In genomic region chr3:11306815-11307589, GRCh38 we compare ENCODE assay signal across 8 cellular contexts. TPM values are rescaled to one million over a fixed set of nuclear protein-coding genes. Genes with fewer than 3 reads are reported as not detected.
DNase-seq lines count a peak whose midpoint lies in the region; ATAC-seq, FAIRE-seq and TF ChIP-seq lines count a peak whose summit lies in the region.

No MANE protein-coding gene starts in this region.

- H3K36me3 Mint-ChIP-seq in activated T-cell treated with anti-CD3 and anti-CD28 coated beads, Interleukin-2, amount 50 U/mL, for 4 hours (ENCODE audit: insufficient read depth) = peaks cover 64% of the 10 kb centered on the region

- peaks cover 25% of the 10 kb centered on the region for H3K4me1 Mint-ChIP-seq in activated T-cell treated with anti-CD3 and anti-CD28 coated beads, Interleukin-2, amount 50 U/mL, for 4 hours (ENCODE audit: low read depth)

- H3K4me3 Mint-ChIP-seq in activated T-cell treated with anti-CD3 and anti-CD28 coated beads, Interleukin-2, amount 50 U/mL, for 4 hours = no peak overlapping the region

- intact Hi-C loops in kidney (cut with DNase I) = no loop called here

- H3K9ac ChIP-seq in BLaER1 treated with 17β-estradiol and CSF1 and Interleukin-3, amounts not matched to agents 10 nM and 100 nM = peak overlapping the region in 5 of 11 experiments; percentile 10 to 93 (median 69); a peak in 9 of 22 replicates
- no peak overlapping the region for H3K9ac ChIP-seq in kidney (ENCODE audit: low read length in 2 of 2)

- FAIRE-seq in kidney (lab: Jason Lieb, UNC) = no peak

- no peaks in the 10 kb centered on the region for H3K27me3 Mint-ChIP-seq in activated T-cell treated with anti-CD3 and anti-CD28 coated beads, Interleukin-2, amount 50 U/mL, for 4 hours (ENCODE audit: low read depth)

- no peak for DNase-seq in activated T-cell treated with anti-CD3 and anti-CD28 coated beads, Interleukin-2, amount 50 U/mL, for 4 hours
- DNase-seq in lung microvascular endothelial cell (ENCODE audit: low read depth in 2 of 2) (peak; percentile 38 to 67), kidney (no peak), DMS53 treated with DMSO at 0.1 percent for 48 hours (lab: John Stamatoyannopoulos, UW; ENCODE audit: unreplicated experiment) (no peak), NCI-H446 treated with DMSO at 0.1 percent for 48 hours (lab: John Stamatoyannopoulos, UW) (no peak)

- H4K20me1 ChIP-seq in BLaER1 treated with 17β-estradiol and CSF1 and Interleukin-3, amounts not matched to agents 10 nM and 100 nM = no peaks in the 10 kb centered on the region

- no peaks in the 10 kb centered on the region for H3K9me3 Mint-ChIP-seq in activated T-cell treated with anti-CD3 and anti-CD28 coated beads, Interleukin-2, amount 50 U/mL, for 4 hours

- ATAC-seq in GM21576 (IDR thresholded peaks at IDR 0.05; ENCODE audit: unreplicated experiment) (peak; percentile 68), GM21515 (IDR thresholded peaks at IDR 0.05; ENCODE audit: unreplicated experiment) (no peak)
- ATAC-seq in activated T-cell treated with anti-CD3 and anti-CD28 coated beads, Interleukin-2, amount 50 U/mL, for 4 hours = peak; percentile 92 to 97

- peaks cover 12 to 86% (median 41%) of the 10 kb centered on the region in 10 experiments for H3K4me1 ChIP-seq in BLaER1 treated with 17β-estradiol and CSF1 and Interleukin-3, amounts not matched to agents 10 nM and 100 nM
- H3K4me1 ChIP-seq in kidney (ENCODE audit: control insufficient read depth in 1 of 2, insufficient read depth in 1 of 2, low read depth in 1 of 2, low read length in 2 of 2) = no peaks in the 10 kb centered on the region

- no peaks in the 10 kb centered on the region for H3K9me3 ChIP-seq in BLaER1 treated with 17β-estradiol and CSF1 and Interleukin-3, amounts not matched to agents 10 nM and 100 nM (replicated peaks in 1 of 11)
- H3K9me3 ChIP-seq in kidney (ENCODE audit: control insufficient read depth in 1 of 2, low read length in 2 of 2) = no peaks in the 10 kb centered on the region

- H3K27ac ChIP-seq in BLaER1 treated with 17β-estradiol and CSF1 and Interleukin-3, amounts not matched to agents 10 nM and 100 nM = peak overlapping the region; percentile 37 to 99 (median 52); a peak in 20 of 22 replicates
- no peak overlapping the region for H3K27ac ChIP-seq in kidney (ENCODE audit: low read depth in 2 of 2, low read length in 2 of 2)

- no peak for TF ChIP-seq CTCF in kidney (IDR thresholded peaks at IDR 0.05; ENCODE audit: borderline replicate concordance, extremely low read depth, insufficient read depth)

- no peaks in the 10 kb centered on the region for H3K27me3 ChIP-seq in BLaER1 treated with 17β-estradiol and CSF1 and Interleukin-3, amounts not matched to agents 10 nM and 100 nM

- H3K4me3 ChIP-seq in BLaER1 treated with 17β-estradiol and CSF1 and Interleukin-3, amounts not matched to agents 10 nM and 100 nM = no peak overlapping the region
- no peak overlapping the region for H3K4me3 ChIP-seq in kidney (ENCODE audit: low read length in 2 of 2)

- H3K4me2 ChIP-seq in BLaER1 treated with 17β-estradiol and CSF1 and Interleukin-3, amounts not matched to agents 10 nM and 100 nM = peak overlapping the region; percentile 39 to 82 (median 70)

- H3K36me3 ChIP-seq in BLaER1 treated with 17β-estradiol and CSF1 and Interleukin-3, amounts not matched to agents 10 nM and 100 nM = peaks cover 76 to 99% (median 92%) of the 10 kb centered on the region in 11 experiments
- peaks cover 31% of the 10 kb centered on the region in 2 donors for H3K36me3 ChIP-seq in kidney (ENCODE audit: control insufficient read depth in 1 of 2, insufficient read depth in 2 of 2, low read length in 2 of 2)

RNA-seq across cellular contexts. Expression of gene ATG7, which starts 34.8 kb away (rescaled TPM):
- 10 to 100 TPM; 32.6 to 36.6 (median 35.6) TPM for total RNA-seq in activated T-cell treated with anti-CD3 and anti-CD28 coated beads, Interleukin-2, amount 50 U/mL, for 4 hours
- 25.4 and 30.5 TPM in 2 replicates for total RNA-seq in lung microvascular endothelial cell
- total RNA-seq in kidney = 54.9 TPM
- polyA plus RNA-seq in kidney (ENCODE audit: insufficient read depth, low read depth, low replicate concordance) = 15.3 TPM

Comparison
In these comparisons a context has a peak if more than half of its experiments do, and no peak if none do; other contexts are left out.
1. H3K27ac ChIP-seq: peak in BLaER1 treated with 17β-estradiol and CSF1 and Interleukin-3, amounts not matched to agents 10 nM and 100 nM (11 of 11); none in kidney (0 of 2).
2. DNase-seq: peak in lung microvascular endothelial cell (2 of 2); none in activated T-cell treated with anti-CD3 and anti-CD28 coated beads, Interleukin-2, amount 50 U/mL, for 4 hours (single experiment), kidney (single experiment), DMS53 treated with DMSO at 0.1 percent for 48 hours (single experiment) and NCI-H446 treated with DMSO at 0.1 percent for 48 hours (single experiment).